8 cellular contexts compared by ENCODE assay signal in genomic region chr6:163414117-163414366, GRCh38. TPM values are rescaled to one million over a fixed set of nuclear protein-coding genes. Genes with fewer than 3 reads are reported as not detected.
A peak's percentile ranks its signal among the peaks of the same experiment; 100 is the strongest.
DNase-seq lines count a peak whose midpoint lies in the region; ATAC-seq and TF ChIP-seq lines count a peak whose summit lies in the region.

No MANE protein-coding gene starts in this region.

- H3K27me3 ChIP-seq in spleen (replicated peaks in 1 of 7) = no peaks in the 10 kb centered on the region

- in situ Hi-C loops in G401 (cut with HindIII; ENCODE audit: low sequenced_read_pairs) = no loop called here

- CTCF ChIA-PET in HEK293T (lab: Yijun Ruan, JAX) = no interaction called here

- WGBS in spleen, 5 donors = 0 to 1% (median 0%) methylated on average over 8 to 33 of the region's 33 CpGs

- H3K4me3 ChIP-seq in WI38 (ENCODE audit: low read depth, low read length) = peak overlapping the region; percentile 71
- H3K4me3 ChIP-seq in spleen = peak overlapping the region; percentile 50 to 93 (median 74)

- TF ChIP-seq POLR2A in spleen (IDR thresholded peaks at IDR 0.05) = no peak

- POLR2A ChIA-PET in HEK293T (lab: Yijun Ruan, JAX) = no interaction called here

- H3K4me1 ChIP-seq in spleen = peaks cover 9 to 54% (median 31%) of the 10 kb centered on the region in 6 donors

- no peak for TF ChIP-seq CTCF in WI38 (IDR thresholded peaks at IDR 0.05; ENCODE audit: low read depth, low read length)
- TF ChIP-seq CTCF in spleen (IDR thresholded peaks at IDR 0.05 in 8 of 11, conservative IDR thresholded peaks at IDR 0.05 in 3 of 11) = no peak

- DNase-seq in left ventricle myocardium superior (no peak), spleen (peak; percentile 93), G401 (ENCODE audit: low spot score) (no peak), GF-D8 (lab: John Stamatoyannopoulos, UW) (no peak), HEK293T (ENCODE audit: extremely low spot score) (no peak)

- no peaks in the 10 kb centered on the region for H3K9me3 ChIP-seq in spleen

- peak; percentile 36 for ATAC-seq in GM18498 (IDR thresholded peaks at IDR 0.05; ENCODE audit: unreplicated experiment)
- peak; percentile 26 for ATAC-seq in HG02678 (IDR thresholded peaks at IDR 0.05; ENCODE audit: unreplicated experiment)
- peak; percentile 44 for ATAC-seq in left ventricle myocardium superior

- intact Hi-C loops in left ventricle myocardium superior (cut with micrococcal nuclease) = no loop called here
- intact Hi-C loops in spleen (cut with DNase I; ENCODE audit: low total_unique reads) = no loop called here

- no peaks in the 10 kb centered on the region for H3K36me3 ChIP-seq in spleen

- H3K27ac ChIP-seq in spleen = peak overlapping the region; percentile 98 to 100 (median 100)

TF ChIP-seq in HEK293T, 16 proteins besides CTCF, POLR2A, EP300 and RAD21:
- no peak for TF ChIP-seq LEF1 (IDR thresholded peaks at IDR 0.05; ENCODE audit: borderline replicate concordance)
TF ChIP-seq in HEK293T: peak in this region for 0.

RNA-seq across cellular contexts. Expression of gene QKI, which starts 0.5 kb away (rescaled TPM):
- total RNA-seq in left ventricle myocardium superior (502 TPM), spleen (100 to 1,000 TPM; 143 to 217 (median 195) TPM)
- polyA plus RNA-seq in spleen = 10 to 100 TPM; 11.3 to 32.3 (median 16.8) TPM
- 107 and 133 TPM in 2 replicates for total RNA-seq in G401 (2014; rRNA removed; shearing (Covaris generic))
